In genomic region chr4:63777571-63777970, GRCh38 we compare ENCODE assay signal across 23 cellular contexts.
"Had no signal": no experiment of that assay in that cellular context is flagged by ENCODE, and none has a peak within 500 bp of the region (broad histone marks: within the 10 kb centered on the region; RNA-seq: fewer than 3 reads in every experiment).

No MANE protein-coding gene starts in this region.

- H3K27me3 Mint-ChIP-seq: naive B cell had no signal

- H3K36me3 Mint-ChIP-seq: mesothelial cell of epicardium, naive B cell had no signal

- H3K4me1 Mint-ChIP-seq: mesothelial cell of epicardium, naive B cell had no signal

- H3K4me3 Mint-ChIP-seq: mesothelial cell of epicardium, naive B cell had no signal

- ATAC-seq: foreskin keratinocyte, gastroesophageal sphincter, heart left ventricle, left cardiac atrium, left lung, left ventricle myocardium superior, lower lobe of right lung, mucosa of descending colon had no signal

- H3K9me3 Mint-ChIP-seq: mesothelial cell of epicardium had no signal

- DNase-seq: dermis blood vessel endothelial cell; dorsolateral prefrontal cortex; effector CD4-positive, alpha-beta T cell; effector memory CD4-positive, alpha-beta T cell; foreskin keratinocyte; heart left ventricle; hippocampal formation; left cardiac atrium; left lung; left ventricle myocardium superior; lower lobe of right lung; mesenchymal stem cell; mucosa of descending colon; naive B cell had no signal

- H3K27ac Mint-ChIP-seq: mesothelial cell of epicardium, naive B cell had no signal

- H3K4me3 ChIP-seq: coronary artery, dorsolateral prefrontal cortex, esophagus muscularis mucosa, gastroesophageal sphincter, heart left ventricle, left lung, lower lobe of right lung, mucosa of descending colon had no signal

- FAIRE-seq: colon, endothelial cell of umbilical vein, frontal cortex, islet of Langerhans, keratinocyte had no signal
